Comparison of ENCODE assay signal across 8 cellular contexts in the genomic region with DNA sequence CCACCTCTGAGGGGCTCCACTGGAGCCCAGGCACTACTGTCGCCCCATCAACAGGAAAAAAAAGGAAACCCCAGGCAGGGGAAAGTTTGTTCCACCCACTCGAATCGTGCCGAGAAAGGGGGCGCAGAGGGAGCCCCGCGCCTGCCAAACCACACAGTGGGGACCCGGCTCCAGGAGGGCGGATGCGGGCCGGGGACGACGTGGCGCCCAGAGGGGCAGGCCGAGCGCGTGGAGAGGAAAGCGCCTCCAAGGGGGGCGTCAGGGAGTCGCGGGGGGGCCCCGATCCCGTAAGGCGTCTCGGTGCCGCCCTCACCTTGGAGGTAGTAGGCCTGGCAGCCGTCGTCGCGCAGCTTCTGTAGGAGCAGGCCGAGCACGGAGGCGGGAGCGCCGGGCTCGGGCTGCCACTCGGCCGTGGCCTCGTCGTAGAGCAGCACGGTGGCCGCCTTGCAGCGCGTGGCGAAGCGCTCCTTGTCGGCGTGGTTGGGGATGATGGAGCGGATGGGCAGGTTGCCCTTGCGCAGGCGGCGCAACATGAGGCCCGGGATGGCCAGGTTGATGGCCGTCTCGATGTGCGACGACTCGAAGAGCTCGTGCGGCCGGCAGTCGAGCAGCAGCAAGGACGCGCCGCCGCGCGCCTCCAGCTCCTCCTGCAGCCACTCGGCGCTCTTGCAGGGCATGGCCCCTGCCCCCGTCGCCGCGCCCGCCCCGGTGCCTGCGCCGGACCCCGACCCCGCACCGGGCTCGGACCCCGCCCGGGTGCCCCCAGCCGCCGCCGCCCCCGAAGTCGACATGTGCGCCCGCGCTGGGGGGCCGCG. TPM values are rescaled to one million over a fixed set of nuclear protein-coding genes. Genes with fewer than 3 reads are reported as not detected.
DNase-seq lines count a peak whose midpoint lies in the region; ATAC-seq, FAIRE-seq and TF ChIP-seq lines count a peak whose summit lies in the region.

No MANE protein-coding gene starts in this region.

- ATAC-seq in GM21528 (IDR thresholded peaks at IDR 0.05; ENCODE audit: low FRiP score, unreplicated experiment) (peak; percentile 12), thoracic aorta (ENCODE audit: insufficient number of reproducible peaks, low FRiP score, low read depth) (no peak)
- ATAC-seq in activated CD8-positive, alpha-beta T cell treated with anti-CD3 and anti-CD28 coated beads, Interleukin-2, amount 10 ng/mL, durations not matched to agents 7 days and 5 days, result peak; percentile 20

- DNase-seq in D721Med (ENCODE audit: insufficient read length, low spot score), result no peak
- DNase-seq in activated CD8-positive, alpha-beta T cell treated with anti-CD3 and anti-CD28 coated beads, Interleukin-2, amount 10 ng/mL, durations not matched to agents 7 days and 5 days, result peak; percentile 56
- peak; percentile 58 for DNase-seq in endothelial cell of umbilical vein (ENCODE audit: low read depth, low spot score)
- no peak for DNase-seq in thoracic aorta (ENCODE audit: low spot score)
- no peak for DNase-seq in cortex of kidney (lab: John Stamatoyannopoulos, UW)

- dilution Hi-C loops in endothelial cell of umbilical vein (cut with MboI; ENCODE audit: extremely low pct_ligation_motif_present, low sequenced_read_pairs), result no loop called here

- peak overlapping the region; percentile 64 for H2AFZ ChIP-seq in Loucy (ENCODE audit: low read length)
- H2AFZ ChIP-seq in endothelial cell of umbilical vein (ENCODE audit: low read depth, low read length), result peak overlapping the region; percentile 49

- no peaks in the 10 kb centered on the region for H3K27me3 Mint-ChIP-seq in activated CD8-positive, alpha-beta T cell treated with anti-CD3 and anti-CD28 coated beads, Interleukin-2, amount 10 ng/mL, durations not matched to agents 7 days and 5 days (ENCODE audit: low read depth)

- H3K9me2 ChIP-seq in Loucy (replicated peaks; ENCODE audit: low read depth, low read length), result no peaks in the 10 kb centered on the region

- peaks cover 43% of the 10 kb centered on the region for H3K4me1 ChIP-seq in Loucy (ENCODE audit: insufficient read depth, low read length, poor library complexity, severe bottlenecking)
- peaks cover 40% of the 10 kb centered on the region for H3K4me1 ChIP-seq in endothelial cell of umbilical vein (ENCODE audit: control insufficient read depth, extremely low read depth, insufficient read depth, low read length)
- peaks cover 26 to 48% of the 10 kb centered on the region in 2 donors for H3K4me1 ChIP-seq in muscle layer of duodenum (ENCODE audit: control insufficient read depth in 1 of 2, insufficient read depth in 2 of 2, low read length in 2 of 2)
- peaks cover 34 to 50% of the 10 kb centered on the region in 2 donors for H3K4me1 ChIP-seq in thoracic aorta (ENCODE audit: control insufficient read depth in 1 of 2, low read depth in 2 of 2)

- H3K27ac Mint-ChIP-seq in activated CD8-positive, alpha-beta T cell treated with anti-CD3 and anti-CD28 coated beads, Interleukin-2, amount 10 ng/mL, durations not matched to agents 7 days and 5 days, result peak overlapping the region; percentile 89

- H3K9me3 Mint-ChIP-seq in activated CD8-positive, alpha-beta T cell treated with anti-CD3 and anti-CD28 coated beads, Interleukin-2, amount 10 ng/mL, durations not matched to agents 7 days and 5 days (ENCODE audit: insufficient read depth), result no peaks in the 10 kb centered on the region

- TF ChIP-seq CTCF in D721Med (IDR thresholded peaks at IDR 0.05; ENCODE audit: insufficient read depth, missing control alignments), result peak; percentile 12
- TF ChIP-seq CTCF in Loucy (conservative IDR thresholded peaks at IDR 0.05; ENCODE audit: low read length), result no peak
- peak; percentile 19 to 45 for TF ChIP-seq CTCF in endothelial cell of umbilical vein (IDR thresholded peaks at IDR 0.05; ENCODE audit: extremely low read depth in 1 of 2, insufficient read depth in 1 of 2, low read depth in 1 of 2, low read length in 2 of 2)
- no peak for TF ChIP-seq CTCF in thoracic aorta (IDR thresholded peaks at IDR 0.05)

- CTCF ChIA-PET in activated CD8-positive, alpha-beta T cell treated with anti-CD3 and anti-CD28 coated beads, Interleukin-2, amount 10 ng/mL, durations not matched to agents 7 days and 5 days (lab: Charles Lee), result interaction anchor here (0.7 to 2.8 kb wide), 16 partner anchors 9 to 162 kb away, joined by 3 to 36 read pairs (median 5); a partner anchor contains a TSS
- CTCF ChIA-PET in endothelial cell of umbilical vein (lab: Charles Lee), result interaction anchor here (0.6 to 10.4 kb wide), 28 partner anchors 9 to 164 kb away, joined by 3 to 260 read pairs (median 5); a partner anchor contains a TSS

- H3K27me3 ChIP-seq in Loucy (ENCODE audit: insufficient read depth, low read length, poor library complexity, severe bottlenecking) (no peaks in the 10 kb centered on the region), endothelial cell of umbilical vein (ENCODE audit: control insufficient read depth in 2 of 2, insufficient read depth in 2 of 2, low read length in 2 of 2) (no peaks in the 10 kb centered on the region), muscle layer of duodenum (ENCODE audit: low read depth, low read length) (no peaks in the 10 kb centered on the region), thoracic aorta (replicated peaks; ENCODE audit: insufficient read depth) (no peaks in the 10 kb centered on the region)

- H3K36me3 Mint-ChIP-seq in activated CD8-positive, alpha-beta T cell treated with anti-CD3 and anti-CD28 coated beads, Interleukin-2, amount 10 ng/mL, durations not matched to agents 7 days and 5 days (ENCODE audit: low read depth), result peaks cover 34% of the 10 kb centered on the region

- peak; percentile 19 for TF ChIP-seq POLR2A in endothelial cell of umbilical vein (IDR thresholded peaks at IDR 0.05; ENCODE audit: low read depth, low read length)

- H3K9ac ChIP-seq in Loucy (ENCODE audit: low read depth, low read length, poor library complexity, severe bottlenecking), result peak overlapping the region; percentile 85
- peak overlapping the region; percentile 79 for H3K9ac ChIP-seq in endothelial cell of umbilical vein (replicated peaks; ENCODE audit: extremely low read depth, insufficient read depth, low read length)

- H3K4me1 Mint-ChIP-seq in activated CD8-positive, alpha-beta T cell treated with anti-CD3 and anti-CD28 coated beads, Interleukin-2, amount 10 ng/mL, durations not matched to agents 7 days and 5 days (ENCODE audit: low read depth), result peaks cover 43% of the 10 kb centered on the region

- H4K20me1 ChIP-seq in Loucy (ENCODE audit: insufficient read depth, low read length, poor library complexity, severe bottlenecking) (peaks cover 41% of the 10 kb centered on the region), endothelial cell of umbilical vein (replicated peaks; ENCODE audit: control insufficient read depth, extremely low read depth, insufficient read depth, low read length) (no peaks in the 10 kb centered on the region)

- peak overlapping the region; percentile 83 for H3K4me2 ChIP-seq in Loucy (ENCODE audit: low read depth, low read length, poor library complexity, severe bottlenecking)
- H3K4me2 ChIP-seq in endothelial cell of umbilical vein (ENCODE audit: insufficient read depth, low read length), result peak overlapping the region; percentile 77

- H3K9me3 ChIP-seq in Loucy (ENCODE audit: insufficient read depth, low read depth, low read length) (no peaks in the 10 kb centered on the region), endothelial cell of umbilical vein (replicated peaks; ENCODE audit: control insufficient read depth, insufficient read depth, low read length) (no peaks in the 10 kb centered on the region), muscle layer of duodenum (ENCODE audit: control insufficient read depth in 1 of 2, low read length in 2 of 2) (no peaks in the 10 kb centered on the region), thoracic aorta (no peaks in the 10 kb centered on the region)

- intact Hi-C loops in endothelial cell of umbilical vein (cut with micrococcal nuclease), result no loop called here

- peaks cover 5% of the 10 kb centered on the region; the same call in 1 of the 2 replicates for H3F3A ChIP-seq in Loucy (ENCODE audit: low read depth)

- BruUV-seq in endothelial cell of umbilical vein (replicated peaks; lab: Mats Ljungman, UMichigan), result TSS peak; percentile 8

- H3K9me1 ChIP-seq in endothelial cell of umbilical vein (replicated peaks; ENCODE audit: control insufficient read depth, extremely low read depth, insufficient read depth, low read length), result no peaks in the 10 kb centered on the region

- H3K36me3 ChIP-seq in Loucy (ENCODE audit: insufficient read depth, low read length) (peaks cover 13% of the 10 kb centered on the region), endothelial cell of umbilical vein (ENCODE audit: control insufficient read depth in 2 of 2, extremely low read depth in 1 of 2, insufficient read depth in 2 of 2, low read length in 2 of 2) (peaks cover 0 to 5% of the 10 kb centered on the region in 2 experiments), muscle layer of duodenum (ENCODE audit: control insufficient read depth in 1 of 2, insufficient read depth in 2 of 2, low read length in 2 of 2) (peaks cover 16 to 21% of the 10 kb centered on the region in 2 donors), thoracic aorta (peaks cover 25% of the 10 kb centered on the region)

- FAIRE-seq in D721Med (lab: Jason Lieb, UNC) (no peak), endothelial cell of umbilical vein (lab: Jason Lieb, UNC) (peak; percentile 40)

- H3K27ac ChIP-seq in endothelial cell of umbilical vein (ENCODE audit: insufficient read depth, low read depth, low read length) (peak overlapping the region; percentile 76), muscle layer of duodenum (ENCODE audit: low read length) (peak overlapping the region; percentile 63), thoracic aorta (peak overlapping the region; percentile 82 to 97)

- H3K4me3 Mint-ChIP-seq in activated CD8-positive, alpha-beta T cell treated with anti-CD3 and anti-CD28 coated beads, Interleukin-2, amount 10 ng/mL, durations not matched to agents 7 days and 5 days, result peak overlapping the region; percentile 86

- peaks cover 44% of the 10 kb centered on the region for H3K79me2 ChIP-seq in Loucy (ENCODE audit: insufficient read depth, low read length)
- H3K79me2 ChIP-seq in endothelial cell of umbilical vein (ENCODE audit: control insufficient read depth, insufficient read depth, low read length), result peaks cover 39% of the 10 kb centered on the region

- peak overlapping the region; percentile 84 for H3K4me3 ChIP-seq in Loucy (ENCODE audit: low read length, poor library complexity, severe bottlenecking)
- H3K4me3 ChIP-seq in endothelial cell of umbilical vein (replicated peaks in 1 of 3; ENCODE audit: insufficient read depth in 1 of 3, low read depth in 1 of 3, low read length in 3 of 3), result peak overlapping the region; percentile 73 to 80 (median 78)
- H3K4me3 ChIP-seq in muscle layer of duodenum (ENCODE audit: low read depth in 1 of 2, low read length in 2 of 2), result peak overlapping the region; percentile 75 to 90
- peak overlapping the region; percentile 97 for H3K4me3 ChIP-seq in thoracic aorta

- POLR2A ChIA-PET in activated CD8-positive, alpha-beta T cell treated with anti-CD3 and anti-CD28 coated beads, Interleukin-2, amount 10 ng/mL, durations not matched to agents 7 days and 5 days (lab: Charles Lee), result interaction anchor here (0.8 to 1.7 kb wide), 4 partner anchors 10 to 113 kb away, joined by 4 to 11 read pairs (median 6); a partner anchor contains a TSS
- POLR2A ChIA-PET in endothelial cell of umbilical vein (lab: Charles Lee), result interaction anchor here (0.5 to 2.2 kb wide), 4 partner anchors 9 to 60 kb away, joined by 3 to 10 read pairs (median 6); a partner anchor contains a TSS

RNA-seq across cellular contexts. Expression of a gene that starts 0.6 kb away (rescaled TPM):
- total RNA-seq in activated CD8-positive, alpha-beta T cell treated with anti-CD3 and anti-CD28 coated beads, Interleukin-2, amount 10 ng/mL, durations not matched to agents 7 days and 5 days, result 10 to 100 TPM; 37.4 to 39.1 TPM
- 29.2 and 30.5 TPM in 2 replicates for total RNA-seq in endothelial cell of umbilical vein
- polyA plus RNA-seq in endothelial cell of umbilical vein, result 37.7 and 38.7 TPM in 2 replicates
- 26.7 and 27.3 TPM in 2 replicates for polyA plus RNA-seq in endothelial cell of umbilical vein (2011; cell fraction: cytosol; rRNA removed)
- 14.0 and 15.4 TPM in 2 replicates for polyA plus RNA-seq in endothelial cell of umbilical vein (2011; cell fraction: nucleus; rRNA removed)
- polyA plus RNA-seq in endothelial cell of umbilical vein (2012), result 13.1 and 13.8 TPM in 2 replicates
- 39.9 and 48.0 TPM in 2 replicates for polyA minus RNA-seq in endothelial cell of umbilical vein
- polyA minus RNA-seq in endothelial cell of umbilical vein (2011; cell fraction: cytosol; rRNA and poly(A)+ RNA removed), result 33.2 TPM
- 15.0 and 20.0 TPM in 2 replicates for polyA minus RNA-seq in endothelial cell of umbilical vein (2011; cell fraction: nucleus; rRNA and poly(A)+ RNA removed)
- total RNA-seq in thoracic aorta, result 10 to 100 TPM; 41.1 to 42.2 TPM

Comparison
In these comparisons a context has a peak if more than half of its experiments do, and no peak if none do; other contexts are left out.
1. DNase-seq: peak in activated CD8-positive, alpha-beta T cell treated with anti-CD3 and anti-CD28 coated beads, Interleukin-2, amount 10 ng/mL, durations not matched to agents 7 days and 5 days (single experiment) and endothelial cell of umbilical vein (single experiment); none in D721Med (single experiment), thoracic aorta (single experiment) and cortex of kidney (single experiment).
2. CTCF ChIP-seq: peak in D721Med (single experiment) and endothelial cell of umbilical vein (2 of 2); none in Loucy (single experiment) and thoracic aorta (single experiment).
3. Peak in every context shown above with its lines, with median percentiles within 50 percentile points of each other: H3K4me3 ChIP-seq and H3K27ac ChIP-seq.